1 cellular context compared by ENCODE assay signal in the genomic region with DNA sequence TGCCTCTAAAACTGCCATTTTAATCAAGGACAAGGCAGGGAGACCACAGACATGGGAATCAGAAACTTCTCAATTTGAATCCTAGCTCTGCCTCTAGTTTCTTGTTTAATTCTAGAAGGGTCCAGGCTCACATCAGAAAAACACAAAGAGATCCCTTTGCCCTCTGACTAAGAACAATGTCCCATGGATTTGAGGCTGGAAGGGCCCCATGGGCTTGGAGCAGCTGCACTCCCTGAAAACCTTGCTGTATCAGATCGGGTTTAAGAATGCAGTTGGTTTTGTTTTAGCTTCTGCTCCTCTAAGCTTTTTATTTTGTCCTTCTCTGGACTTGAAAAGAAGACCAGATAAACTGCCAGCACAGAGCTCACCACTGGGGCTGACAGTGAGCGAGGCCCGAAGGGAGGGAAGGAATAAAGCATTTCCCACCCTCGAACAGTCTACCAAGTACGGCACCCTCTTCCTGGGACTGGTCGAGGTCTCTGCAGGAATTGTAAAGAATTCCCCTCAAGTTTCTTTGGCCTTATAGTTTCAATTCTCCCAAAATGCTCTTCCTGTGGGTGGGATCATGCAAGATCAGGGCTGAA.
TF ChIP-seq lines count a peak whose summit lies in the region.

No MANE protein-coding gene starts in this region.

TF ChIP-seq in GM23338, 12 proteins besides CTCF, POLR2A, EP300 and RAD21 (continued from another document):
- TF ChIP-seq, protein P1, sequence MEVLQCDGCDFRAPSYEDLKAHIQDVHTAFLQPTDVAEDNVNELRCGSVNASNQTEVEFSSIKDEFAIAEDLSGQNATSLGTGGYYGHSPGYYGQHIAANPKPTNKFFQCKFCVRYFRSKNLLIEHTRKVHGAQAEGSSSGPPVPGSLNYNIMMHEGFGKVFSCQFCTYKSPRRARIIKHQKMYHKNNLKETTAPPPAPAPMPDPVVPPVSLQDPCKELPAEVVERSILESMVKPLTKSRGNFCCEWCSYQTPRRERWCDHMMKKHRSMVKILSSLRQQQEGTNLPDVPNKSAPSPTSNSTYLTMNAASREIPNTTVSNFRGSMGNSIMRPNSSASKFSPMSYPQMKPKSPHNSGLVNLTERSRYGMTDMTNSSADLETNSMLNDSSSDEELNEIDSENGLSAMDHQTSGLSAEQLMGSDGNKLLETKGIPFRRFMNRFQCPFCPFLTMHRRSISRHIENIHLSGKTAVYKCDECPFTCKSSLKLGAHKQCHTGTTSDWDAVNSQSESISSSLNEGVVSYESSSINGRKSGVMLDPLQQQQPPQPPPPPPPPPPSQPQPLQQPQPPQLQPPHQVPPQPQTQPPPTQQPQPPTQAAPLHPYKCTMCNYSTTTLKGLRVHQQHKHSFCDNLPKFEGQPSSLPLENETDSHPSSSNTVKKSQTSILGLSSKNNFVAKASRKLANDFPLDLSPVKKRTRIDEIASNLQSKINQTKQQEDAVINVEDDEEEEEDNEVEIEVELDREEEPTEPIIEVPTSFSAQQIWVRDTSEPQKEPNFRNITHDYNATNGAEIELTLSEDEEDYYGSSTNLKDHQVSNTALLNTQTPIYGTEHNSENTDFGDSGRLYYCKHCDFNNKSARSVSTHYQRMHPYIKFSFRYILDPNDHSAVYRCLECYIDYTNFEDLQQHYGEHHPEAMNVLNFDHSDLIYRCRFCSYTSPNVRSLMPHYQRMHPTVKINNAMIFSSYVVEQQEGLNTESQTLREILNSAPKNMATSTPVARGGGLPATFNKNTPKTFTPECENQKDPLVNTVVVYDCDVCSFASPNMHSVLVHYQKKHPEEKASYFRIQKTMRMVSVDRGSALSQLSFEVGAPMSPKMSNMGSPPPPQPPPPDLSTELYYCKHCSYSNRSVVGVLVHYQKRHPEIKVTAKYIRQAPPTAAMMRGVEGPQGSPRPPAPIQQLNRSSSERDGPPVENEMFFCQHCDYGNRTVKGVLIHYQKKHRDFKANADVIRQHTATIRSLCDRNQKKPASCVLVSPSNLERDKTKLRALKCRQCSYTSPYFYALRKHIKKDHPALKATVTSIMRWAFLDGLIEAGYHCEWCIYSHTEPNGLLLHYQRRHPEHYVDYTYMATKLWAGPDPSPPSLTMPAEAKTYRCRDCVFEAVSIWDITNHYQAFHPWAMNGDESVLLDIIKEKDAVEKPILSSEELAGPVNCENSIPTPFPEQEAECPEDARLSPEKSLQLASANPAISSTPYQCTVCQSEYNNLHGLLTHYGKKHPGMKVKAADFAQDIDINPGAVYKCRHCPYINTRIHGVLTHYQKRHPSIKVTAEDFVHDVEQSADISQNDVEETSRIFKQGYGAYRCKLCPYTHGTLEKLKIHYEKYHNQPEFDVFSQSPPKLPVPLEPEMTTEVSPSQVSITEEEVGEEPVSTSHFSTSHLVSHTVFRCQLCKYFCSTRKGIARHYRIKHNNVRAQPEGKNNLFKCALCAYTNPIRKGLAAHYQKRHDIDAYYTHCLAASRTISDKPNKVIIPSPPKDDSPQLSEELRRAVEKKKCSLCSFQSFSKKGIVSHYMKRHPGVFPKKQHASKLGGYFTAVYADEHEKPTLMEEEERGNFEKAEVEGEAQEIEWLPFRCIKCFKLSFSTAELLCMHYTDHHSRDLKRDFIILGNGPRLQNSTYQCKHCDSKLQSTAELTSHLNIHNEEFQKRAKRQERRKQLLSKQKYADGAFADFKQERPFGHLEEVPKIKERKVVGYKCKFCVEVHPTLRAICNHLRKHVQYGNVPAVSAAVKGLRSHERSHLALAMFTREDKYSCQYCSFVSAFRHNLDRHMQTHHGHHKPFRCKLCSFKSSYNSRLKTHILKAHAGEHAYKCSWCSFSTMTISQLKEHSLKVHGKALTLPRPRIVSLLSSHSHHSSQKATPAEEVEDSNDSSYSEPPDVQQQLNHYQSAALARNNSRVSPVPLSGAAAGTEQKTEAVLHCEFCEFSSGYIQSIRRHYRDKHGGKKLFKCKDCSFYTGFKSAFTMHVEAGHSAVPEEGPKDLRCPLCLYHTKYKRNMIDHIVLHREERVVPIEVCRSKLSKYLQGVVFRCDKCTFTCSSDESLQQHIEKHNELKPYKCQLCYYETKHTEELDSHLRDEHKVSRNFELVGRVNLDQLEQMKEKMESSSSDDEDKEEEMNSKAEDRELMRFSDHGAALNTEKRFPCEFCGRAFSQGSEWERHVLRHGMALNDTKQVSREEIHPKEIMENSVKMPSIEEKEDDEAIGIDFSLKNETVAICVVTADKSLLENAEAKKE (CRISPR knock-in tag; IDR thresholded peaks at IDR 0.05): no peak
- no peak for TF ChIP-seq JUNB (IDR thresholded peaks at IDR 0.05; ENCODE audit: unreplicated experiment)
- TF ChIP-seq REST (IDR thresholded peaks at IDR 0.05; ENCODE audit: unreplicated experiment): no peak
- no peak for TF ChIP-seq NANOG (IDR thresholded peaks at IDR 0.05; ENCODE audit: borderline replicate concordance)
- no peak for TF ChIP-seq EZH2 (IDR thresholded peaks at IDR 0.05; ENCODE audit: low read depth, unreplicated experiment)
- no peak for TF ChIP-seq ZNF331 (CRISPR knock-in tag; IDR thresholded peaks at IDR 0.05; ENCODE audit: low read depth)
- no peak for TF ChIP-seq ZNF114 (CRISPR knock-in tag; IDR thresholded peaks at IDR 0.05)
